Comparison of ENCODE assay signal across 9 cellular contexts in the genomic region with DNA sequence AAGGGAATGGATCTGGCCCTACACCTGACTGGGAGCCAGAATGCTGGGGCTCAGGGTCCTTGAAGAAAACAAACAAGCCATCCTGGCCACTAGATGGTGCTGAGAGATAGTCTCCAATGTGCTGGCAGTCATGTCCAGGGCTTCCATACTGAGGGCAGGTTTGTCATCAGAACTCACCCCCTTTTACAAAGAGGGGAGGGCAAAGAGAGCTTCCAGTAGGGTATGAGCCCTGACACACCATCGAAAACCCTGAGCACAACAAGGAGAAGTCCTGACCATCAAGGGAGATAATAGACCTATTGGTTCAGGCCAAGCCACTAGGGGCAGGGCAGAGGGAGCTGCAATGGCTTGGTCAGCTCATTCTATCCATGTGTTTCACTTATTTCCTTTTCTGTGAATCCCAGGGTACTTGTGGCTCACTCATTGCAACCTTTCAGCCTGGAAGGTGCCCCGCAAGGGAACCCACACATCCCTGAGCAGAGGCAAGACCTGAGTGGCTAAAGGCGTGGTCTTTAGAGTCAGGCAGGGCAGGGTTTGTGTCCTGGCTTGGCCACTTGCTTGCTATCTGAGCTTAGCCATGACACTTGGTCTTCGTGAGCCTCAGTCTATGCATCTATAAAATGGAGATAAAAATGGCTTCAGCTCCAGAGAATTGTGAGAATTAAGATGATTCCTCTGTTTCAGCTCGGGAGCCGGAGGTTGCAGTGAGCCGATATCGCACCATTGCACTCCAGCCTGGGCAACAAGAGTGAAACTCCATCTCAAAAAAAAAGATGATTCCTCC. TPM values are rescaled to one million over a fixed set of nuclear protein-coding genes. Genes with fewer than 3 reads are reported as not detected.
DNase-seq lines count a peak whose midpoint lies in the region; ATAC-seq, FAIRE-seq and TF ChIP-seq lines count a peak whose summit lies in the region.
"Had no signal": no experiment of that assay in that cellular context is flagged by ENCODE, and none has a peak within 500 bp of the region (broad histone marks: within the 10 kb centered on the region; RNA-seq: fewer than 3 reads in every experiment).

No MANE protein-coding gene starts in this region.

- H3K27ac ChIP-seq in HUES48 (ENCODE audit: low read depth, low read length) (peak overlapping the region; percentile 52), PC-3 (ENCODE audit: low read length) (no peak overlapping the region), small intestine (ENCODE audit: low read depth in 1 of 2, low read length in 1 of 2) (no peak overlapping the region)

- DNase-seq in NCI-H1417 (lab: John Stamatoyannopoulos, UW) (peak; percentile 52 to 86 (median 66)), NCI-H1417 treated with DMSO at 0.1 percent for 48 hours (lab: John Stamatoyannopoulos, UW) (no peak), PC-3 (peak; percentile 63), astrocyte of the hippocampus (ENCODE audit: low read depth, low spot score) (peak; percentile 61), hypothalamus (lab: John Stamatoyannopoulos, UW) (peak in 37 of 51 donors; percentile 10 to 87 (median 51)), small intestine (peak; percentile 80)

- H2AFZ ChIP-seq in PC-3 (ENCODE audit: low read length) = peak overlapping the region; percentile 12

- 76 to 80% (median 78%) methylated on average over 8 of the region's 8 CpGs for WGBS in small intestine, 3 donors

- CTCF ChIA-PET in PC-3 (lab: Charles Lee) = interaction anchor here (0.5 to 2.4 kb wide), 44 partner anchors 8 to 1126 kb away, joined by 3 to 126 read pairs (median 4); a partner anchor contains a TSS

- H3K9me3 ChIP-seq in HUES48 (ENCODE audit: control insufficient read depth, insufficient read depth, low read length) (no peaks in the 10 kb centered on the region), PC-3 (ENCODE audit: low read length) (no peaks in the 10 kb centered on the region), small intestine (ENCODE audit: control insufficient read depth, low read depth) (no peaks in the 10 kb centered on the region)

- no peaks in the 10 kb centered on the region for H3K36me3 ChIP-seq in HUES48 (ENCODE audit: control insufficient read depth, insufficient read depth, low read length)
- H3K36me3 ChIP-seq in PC-3 (ENCODE audit: low read depth, low read length) = no peaks in the 10 kb centered on the region
- no peaks in the 10 kb centered on the region for H3K36me3 ChIP-seq in small intestine (ENCODE audit: control insufficient read depth in 2 of 2, insufficient read depth in 2 of 2, low read length in 2 of 2)

- H3K9ac ChIP-seq in HUES48 (ENCODE audit: low read depth, low read length) (no peak overlapping the region), PC-3 (ENCODE audit: low read length) (no peak overlapping the region)

- POLR2A ChIA-PET in PC-3 (lab: Charles Lee; ENCODE audit: unreplicated experiment) = interaction anchor here (0.6 to 1.0 kb wide), 3 partner anchors 44 to 409 kb away, joined by 3 to 9 read pairs (median 3); no protein-coding TSS in a partner anchor

- no peaks in the 10 kb centered on the region for H3K4me1 ChIP-seq in HUES48 (ENCODE audit: control insufficient read depth, insufficient read depth, low read length)
- no peaks in the 10 kb centered on the region; the same call in 1 of the 2 replicates for H3K4me1 ChIP-seq in PC-3 (ENCODE audit: insufficient read depth, low read length)
- no peaks in the 10 kb centered on the region for H3K4me1 ChIP-seq in small intestine (ENCODE audit: control insufficient read depth in 2 of 2, insufficient read depth in 1 of 2, low read depth in 1 of 2, low read length in 1 of 2)

- H4K20me1 ChIP-seq in PC-3 (ENCODE audit: low read length) = no peaks in the 10 kb centered on the region

- ATAC-seq in PC-3 (peak; percentile 87), GM18909 (IDR thresholded peaks at IDR 0.05; ENCODE audit: poor library complexity, unreplicated experiment) (no peak)

- intact Hi-C loops in PC-3 (cut with micrococcal nuclease) = loop anchor here (1.0 to 5.0 kb wide), 3 partner anchors 44 to 177 kb away; no protein-coding TSS in a partner anchor

- H3K9me2 ChIP-seq in PC-3 (replicated peaks; ENCODE audit: low read length) = no peaks in the 10 kb centered on the region

- peak; percentile 99 for TF ChIP-seq CTCF in PC-3 (conservative IDR thresholded peaks at IDR 0.05; ENCODE audit: low read depth, low read length)

- no peaks in the 10 kb centered on the region for H3K79me2 ChIP-seq in PC-3 (ENCODE audit: low read length)

- H3F3A ChIP-seq in PC-3 (ENCODE audit: low read length, unreplicated experiment) = no peaks in the 10 kb centered on the region

- H3K4me2 ChIP-seq in PC-3 (ENCODE audit: low read length) = no peak overlapping the region

- no TSS peak for BruUV-seq in PC-3 (replicated peaks; lab: Mats Ljungman, UMichigan)

- H3K27me3 ChIP-seq in HUES48 (ENCODE audit: control insufficient read depth, insufficient read depth, low read length) = peaks cover 3% of the 10 kb centered on the region; the same call in 1 of the 2 replicates
- H3K27me3 ChIP-seq in PC-3 (ENCODE audit: low read length) = peaks cover 11% of the 10 kb centered on the region; the same call in 1 of the 2 replicates
- peaks cover 0 to 3% of the 10 kb centered on the region in 2 donors for H3K27me3 ChIP-seq in small intestine (ENCODE audit: control insufficient read depth in 2 of 2, insufficient read depth in 2 of 2, low read length in 2 of 2)

- FAIRE-seq in small intestine (lab: Jason Lieb, UNC) = no peak
- FAIRE-seq: A204.1 had no signal

- no peak overlapping the region for H3K4me3 ChIP-seq in HUES48 (ENCODE audit: low read depth, low read length)
- no peak overlapping the region for H3K4me3 ChIP-seq in PC-3 (ENCODE audit: low read length)
- H3K4me3 ChIP-seq in small intestine (ENCODE audit: low read depth in 1 of 2, low read length in 2 of 2) = no peak overlapping the region

RNA-seq across cellular contexts. Expression of a gene that starts 6.2 kb away (rescaled TPM):
- 6.2 and 11.1 TPM in 2 replicates for total RNA-seq in PC-3 (2014; rRNA removed)
- polyA plus RNA-seq in small intestine = 10 to 100 TPM; 21.5 to 65.5 (median 29.5) TPM

RNA-seq across cellular contexts. Expression of a gene that starts 38.3 kb away (rescaled TPM):
- total RNA-seq in PC-3 (2014; rRNA removed) = not detected in 2 replicates
- 10 to 100 TPM in 2 of 3 donors, 1 to 10 TPM in 1; 6.5 to 27.5 (median 11.4) TPM for polyA plus RNA-seq in small intestine
